20 cellular contexts compared by ENCODE assay signal in the genomic region with DNA sequence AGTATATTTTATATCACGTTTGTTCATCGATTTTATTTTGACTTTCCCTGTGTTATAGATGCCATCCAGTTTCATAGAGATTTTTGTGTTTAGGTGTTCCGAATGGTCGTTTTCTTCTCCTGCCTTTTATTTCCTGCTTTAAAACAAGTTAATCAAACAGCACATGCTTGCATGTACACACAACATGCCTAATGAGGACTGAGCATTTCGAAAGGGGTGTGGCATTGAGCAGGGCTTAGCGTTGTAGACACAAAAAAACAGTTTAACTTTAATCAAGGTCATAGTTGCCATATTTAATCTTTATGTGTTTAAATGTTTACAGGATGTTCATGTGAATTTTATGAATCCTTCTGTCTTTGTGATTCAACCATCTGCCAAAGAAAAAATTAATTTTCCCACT.
DNase-seq lines count a peak whose midpoint lies in the region; ATAC-seq and TF ChIP-seq lines count a peak whose summit lies in the region.
"Had no signal": no experiment of that assay in that cellular context is flagged by ENCODE, and none has a peak within 500 bp of the region (broad histone marks: within the 10 kb centered on the region; RNA-seq: fewer than 3 reads in every experiment).

No MANE protein-coding gene starts in this region.

- TF ChIP-seq CTCF in KMS-11 (conservative IDR thresholded peaks at IDR 0.05; ENCODE audit: low read depth, low read length), result no peak
- no peak for TF ChIP-seq CTCF in glutamatergic neuron (IDR thresholded peaks at IDR 0.05; ENCODE audit: partially characterized antibody, unreplicated experiment)
- no peak for TF ChIP-seq CTCF in vagina (IDR thresholded peaks at IDR 0.05)
- TF ChIP-seq CTCF in uterus (IDR thresholded peaks at IDR 0.05), result no peak

- H3K4me1 ChIP-seq in BLaER1 (peaks cover 96% of the 10 kb centered on the region), KMS-11 (ENCODE audit: low read depth, poor library complexity, severe bottlenecking) (peaks cover 84% of the 10 kb centered on the region), vagina (peaks cover 23% of the 10 kb centered on the region), uterus (no peaks in the 10 kb centered on the region)

- no peaks in the 10 kb centered on the region for H3K27me3 Mint-ChIP-seq in T-helper 17 cell
- peaks cover under 1% of the 10 kb centered on the region for H3K27me3 Mint-ChIP-seq in glutamatergic neuron (ENCODE audit: unreplicated experiment)

- H3K4me3 ChIP-seq in BLaER1 (no peak overlapping the region), KMS-11 (IDR thresholded peaks at IDR 0.05; ENCODE audit: insufficient read depth, low read depth, low read length) (no peak overlapping the region), vagina (no peak overlapping the region), uterus (no peak overlapping the region)
- H3K4me3 ChIP-seq: MG63, SK-N-MC had no signal

- no peaks in the 10 kb centered on the region for H3K36me3 Mint-ChIP-seq in T-helper 17 cell (ENCODE audit: low read depth)
- H3K36me3 Mint-ChIP-seq in glutamatergic neuron (ENCODE audit: unreplicated experiment), result no peaks in the 10 kb centered on the region
- H3K36me3 Mint-ChIP-seq: CD4-positive, CD25-positive, alpha-beta regulatory T cell had no signal

- peak overlapping the region; percentile 57; the same call in 1 of the 2 replicates for H3K9ac ChIP-seq in BLaER1
- no peak overlapping the region; the same call in 1 of the 2 replicates for H3K9ac ChIP-seq in KMS-11

- intact Hi-C loops in vagina (cut with DNase I) (no loop called here), uterus (cut with DNase I; ENCODE audit: low total_unique reads) (no loop called here)

- H3K36me3 ChIP-seq in BLaER1 (peaks cover 80% of the 10 kb centered on the region), KMS-11 (ENCODE audit: insufficient read depth) (peaks cover 10% of the 10 kb centered on the region; the same call in 1 of the 2 replicates), vagina (no peaks in the 10 kb centered on the region), uterus (no peaks in the 10 kb centered on the region)

- H3K4me2 ChIP-seq in BLaER1, result peak overlapping the region; percentile 86
- H3K4me2 ChIP-seq in KMS-11, result peak overlapping the region; percentile 95

- H3K79me2 ChIP-seq in KMS-11 (ENCODE audit: insufficient read depth, low read depth), result peaks cover 100% of the 10 kb centered on the region

- H3K27me3 ChIP-seq in BLaER1 (no peaks in the 10 kb centered on the region), KMS-11 (ENCODE audit: insufficient read depth, low read depth) (no peaks in the 10 kb centered on the region), vagina (no peaks in the 10 kb centered on the region), uterus (no peaks in the 10 kb centered on the region)
- H3K27me3 ChIP-seq: MG63 had no signal

- H4K20me1 ChIP-seq in BLaER1 (peaks cover 100% of the 10 kb centered on the region), KMS-11 (ENCODE audit: insufficient read depth) (peaks cover 73% of the 10 kb centered on the region)

- no peak for ATAC-seq in T-helper 17 cell
- ATAC-seq: Right ventricle myocardium inferior had no signal

- H3K27ac Mint-ChIP-seq in T-helper 17 cell (no peak overlapping the region), glutamatergic neuron (ENCODE audit: unreplicated experiment) (peak overlapping the region; percentile 15)
- H3K27ac Mint-ChIP-seq: CD4-positive, CD25-positive, alpha-beta regulatory T cell; HFFc6 had no signal

- H3K4me3 Mint-ChIP-seq in T-helper 17 cell (peak overlapping the region; percentile 9), glutamatergic neuron (ENCODE audit: unreplicated experiment) (no peak overlapping the region)
- H3K4me3 Mint-ChIP-seq: CD4-positive, CD25-positive, alpha-beta regulatory T cell; HFFc6 had no signal

- no peaks in the 10 kb centered on the region for H3K9me3 ChIP-seq in BLaER1
- no peaks in the 10 kb centered on the region for H3K9me3 ChIP-seq in T-helper 17 cell (ENCODE audit: control insufficient read depth, low read length, poor library complexity, severe bottlenecking)
- H3K9me3 ChIP-seq in vagina, result no peaks in the 10 kb centered on the region
- H3K9me3 ChIP-seq in uterus, result no peaks in the 10 kb centered on the region
- H3K9me3 ChIP-seq: MG63 had no signal

- peak overlapping the region; percentile 11 for H3K27ac ChIP-seq in BLaER1
- peak overlapping the region; percentile 67; the same call in 1 of the 2 replicates for H3K27ac ChIP-seq in KMS-11
- no peak overlapping the region for H3K27ac ChIP-seq in vagina
- H3K27ac ChIP-seq in uterus, result no peak overlapping the region
- H3K27ac ChIP-seq: 22Rv1, SK-N-MC had no signal

- no peak overlapping the region for H2AFZ ChIP-seq in KMS-11 (ENCODE audit: low read depth)

- no peak for DNase-seq in T-helper 17 cell
- no peak for DNase-seq in glutamatergic neuron
- no peak for DNase-seq in COLO668 (lab: John Stamatoyannopoulos, UW; ENCODE audit: unreplicated experiment)
- DNase-seq in DMS53 treated with DMSO at 0.1 percent for 48 hours (lab: John Stamatoyannopoulos, UW; ENCODE audit: unreplicated experiment), result no peak
- DNase-seq in vagina (ENCODE audit: extremely low spot score in 2 of 2), result no peak
- no peak for DNase-seq in uterus
- DNase-seq: CD4-positive, CD25-positive, alpha-beta regulatory T cell; DMS79; HFFc6; Karpas-422; MG63; NCI-H1048; NCI-H1436 treated with DMSO at 0.1 percent for 48 hours; NCI-H2081 treated with DMSO at 0.1 percent for 48 hours; NCI-H510A had no signal

- peaks cover 5% of the 10 kb centered on the region for H3K9me3 Mint-ChIP-seq in glutamatergic neuron (ENCODE audit: unreplicated experiment)
- H3K9me3 Mint-ChIP-seq: HFFc6 had no signal

- no peak for TF ChIP-seq POLR2A in vagina (IDR thresholded peaks at IDR 0.05)
- TF ChIP-seq POLR2A in uterus (IDR thresholded peaks at IDR 0.05), result no peak

- H3K4me1 Mint-ChIP-seq in T-helper 17 cell (peaks cover 13% of the 10 kb centered on the region), glutamatergic neuron (ENCODE audit: low read depth, unreplicated experiment) (peaks cover 32% of the 10 kb centered on the region)

Comparison
In these comparisons a context has a peak if more than half of its experiments do, and no peak if none do; other contexts are left out.
1. H3K27ac ChIP-seq: peak in BLaER1 (single experiment) and KMS-11 (single experiment); none in vagina (single experiment) and uterus (0 of 2).